ENCODE assay signal across 2 cellular contexts in genomic region chr10:98055875-98056516, GRCh38.
TF ChIP-seq lines count a peak whose summit lies in the region.

No MANE protein-coding gene starts in this region.

TF ChIP-seq in HepG2, 621 proteins besides CTCF, POLR2A, EP300 and RAD21 (continues in another document):
- TF ChIP-seq ZNF441 (CRISPR knock-in tag; IDR thresholded peaks at IDR 0.05; ENCODE audit: borderline replicate concordance): 0 out of 2 replicates have a peak, but pooled peaks have one; percentile 37
- TF ChIP-seq PREB (CRISPR knock-in tag; IDR thresholded peaks at IDR 0.05): no peak
- TF ChIP-seq XBP1 (CRISPR knock-in tag; IDR thresholded peaks at IDR 0.05): no peak
- no peak for TF ChIP-seq ZNF510 (CRISPR knock-in tag; IDR thresholded peaks at IDR 0.05; ENCODE audit: low read depth)
- TF ChIP-seq ZNF772 (CRISPR knock-in tag; IDR thresholded peaks at IDR 0.05): peak; percentile 48; the same call in 1 of the 2 replicates
- TF ChIP-seq NFATC3 (CRISPR knock-in tag; IDR thresholded peaks at IDR 0.05): no peak
- TF ChIP-seq ATF5 (CRISPR knock-in tag; IDR thresholded peaks at IDR 0.05; ENCODE audit: low read depth): no peak
- no peak for TF ChIP-seq ZNF589 (CRISPR knock-in tag; conservative IDR thresholded peaks at IDR 0.05)
- no peak for TF ChIP-seq EED (CRISPR knock-in tag; IDR thresholded peaks at IDR 0.05)
- TF ChIP-seq THAP9 (CRISPR knock-in tag; IDR thresholded peaks at IDR 0.05; ENCODE audit: borderline replicate concordance): no peak
- TF ChIP-seq ZMAT5 (CRISPR knock-in tag; IDR thresholded peaks at IDR 0.05; ENCODE audit: borderline replicate concordance, low read depth): no peak
- no peak for TF ChIP-seq ZSCAN22 (CRISPR knock-in tag; IDR thresholded peaks at IDR 0.05)
- TF ChIP-seq HDAC2 (CRISPR knock-in tag; IDR thresholded peaks at IDR 0.05): 0 out of 2 replicates have a peak, but pooled peaks have one; percentile 18
- no peak for TF ChIP-seq TFDP2 (CRISPR knock-in tag; IDR thresholded peaks at IDR 0.05)
- no peak for TF ChIP-seq MXD1 (CRISPR knock-in tag; IDR thresholded peaks at IDR 0.05)

TF ChIP-seq in endothelial cell of umbilical vein, 7 proteins besides CTCF, POLR2A, EP300 and RAD21:
- TF ChIP-seq JUN (IDR thresholded peaks at IDR 0.05; ENCODE audit: borderline replicate concordance, insufficient read depth, insufficient read length, low read depth): no peak
- TF ChIP-seq GATA2 (IDR thresholded peaks at IDR 0.05; ENCODE audit: insufficient read depth, insufficient read length, low read depth, low read length): no peak
- TF ChIP-seq EZH2 (IDR thresholded peaks at IDR 0.05; ENCODE audit: borderline replicate concordance, low read depth, low read length, severe bottlenecking): no peak
- TF ChIP-seq FOS (IDR thresholded peaks at IDR 0.05; ENCODE audit: borderline replicate concordance, insufficient read depth, low read length): no peak
- TF ChIP-seq POLR2AphosphoS5 (IDR thresholded peaks at IDR 0.05; ENCODE audit: insufficient read depth, low read depth, low read length): no peak
- no peak for TF ChIP-seq MYC (IDR thresholded peaks at IDR 0.05; ENCODE audit: low read depth, low read length)
- TF ChIP-seq MAX (IDR thresholded peaks at IDR 0.05; ENCODE audit: insufficient read depth, insufficient read length): no peak
